ENCODE assay signal across 33 cellular contexts in the genomic region with DNA sequence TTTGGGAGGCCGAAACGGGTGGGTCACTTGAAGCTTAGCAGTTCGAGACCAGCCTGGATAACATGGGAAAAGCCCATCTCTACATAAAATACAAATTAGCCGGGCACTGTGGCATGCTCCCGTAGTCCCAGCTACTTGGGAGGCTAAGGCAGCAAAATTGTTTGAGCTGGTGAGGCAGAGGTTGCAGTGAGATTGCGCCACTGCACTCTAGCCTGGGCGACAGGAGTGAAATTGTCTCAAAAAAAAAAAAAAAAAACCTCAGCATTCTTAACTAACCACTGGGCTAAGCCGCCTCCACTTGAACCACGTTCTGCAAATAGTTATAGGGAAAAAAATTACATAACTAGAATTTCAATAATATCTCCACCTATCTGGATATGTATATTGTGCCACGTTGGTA. TPM values are rescaled to one million over a fixed set of nuclear protein-coding genes. Genes with fewer than 3 reads are reported as not detected.
"Had no signal": no experiment of that assay in that cellular context is flagged by ENCODE, and none has a peak within 500 bp of the region (broad histone marks: within the 10 kb centered on the region; RNA-seq: fewer than 3 reads in every experiment).

No MANE protein-coding gene starts in this region.

- H3K4me3 ChIP-seq: coronary artery, gastroesophageal sphincter, transverse colon, uterus had no signal

- H3K36me3 ChIP-seq: brain microvascular endothelial cell, gastroesophageal sphincter, neutrophil, transverse colon, uterus had no signal

- H3K4me1 ChIP-seq: uterus had no signal

- H3K4me1 Mint-ChIP-seq: activated T-helper 17 cell treated with anti-CD3 and anti-CD28 coated beads, Interleukin-2, amount 50 U/mL, for 72 hours had no signal

- H3K4me3 Mint-ChIP-seq: activated CD4-positive, alpha-beta memory T cell treated with anti-CD3 and anti-CD28 coated beads, Interleukin-2, amount 10 ng/mL, durations not matched to agents 7 days and 5 days; activated CD4-positive, alpha-beta T cell treated with anti-CD3 and anti-CD28 coated beads, Interleukin-2, amount 10 ng/mL, durations not matched to agents 7 days and 5 days; activated T-cell treated with anti-CD3 and anti-CD28 coated beads, Interleukin-2, amount 50 U/mL, for 4 hours; activated T-helper 17 cell treated with anti-CD3 and anti-CD28 coated beads, Interleukin-2, amount 50 U/mL, for 72 hours; nephron; T-helper 17 cell had no signal

- H3K9me3 ChIP-seq: gastroesophageal sphincter, neutrophil, transverse colon, uterus had no signal

- H3K27ac ChIP-seq: brain microvascular endothelial cell, coronary artery, gastroesophageal sphincter, neutrophil, transverse colon, uterus had no signal

- H3K27ac Mint-ChIP-seq: activated CD4-positive, alpha-beta memory T cell treated with anti-CD3 and anti-CD28 coated beads, Interleukin-2, amount 10 ng/mL, durations not matched to agents 7 days and 5 days; activated CD4-positive, alpha-beta T cell treated with anti-CD3 and anti-CD28 coated beads, Interleukin-2, amount 10 ng/mL, durations not matched to agents 7 days and 5 days; activated T-helper 17 cell treated with anti-CD3 and anti-CD28 coated beads, Interleukin-2, amount 50 U/mL, for 72 hours; nephron; T-helper 17 cell had no signal

- ATAC-seq: activated T-cell treated with anti-CD3 and anti-CD28 coated beads, Interleukin-2, amount 50 U/mL, for 4 hours; activated T-helper 17 cell treated with anti-CD3 and anti-CD28 coated beads, Interleukin-2, amount 50 U/mL, for 72 hours; gastroesophageal sphincter; left ventricle myocardium superior; T-helper 17 cell had no signal

- DNase-seq: activated CD4-positive, alpha-beta memory T cell treated with anti-CD3 and anti-CD28 coated beads, Interleukin-2, amount 10 ng/mL, durations not matched to agents 7 days and 5 days; activated CD4-positive, alpha-beta T cell treated with anti-CD3 and anti-CD28 coated beads for 1 hour; activated CD4-positive, alpha-beta T cell treated with anti-CD3 and anti-CD28 coated beads, Interleukin-2, amount 10 ng/mL, durations not matched to agents 7 days and 5 days; activated CD8-positive, alpha-beta memory T cell treated with anti-CD3 and anti-CD28 coated beads, Interleukin-2, amount 50 U/mL, for 48 hours; activated gamma-delta T cell treated with Interleukin-2 at 50 U/mL for 16 hours; activated naive CD4-positive, alpha-beta T cell treated with anti-CD3 and anti-CD28 coated beads, Interleukin-2, amount 50 U/mL, for 16 hours; activated T-cell treated with anti-CD3 and anti-CD28 coated beads, Interleukin-2, amount 50 U/mL, for 4 hours; amniotic stem cell; brain microvascular endothelial cell; hippocampal formation; islet precursor cell; left ventricle myocardium superior; stimulated activated CD4-positive, alpha-beta T cell treated with anti-CD3 and anti-CD28 coated beads, Interleukin-2, amount 100 ng/mL, for 48 hours; stimulated activated naive CD4-positive, alpha-beta T cell treated with Interleukin-2 at 50 U/mL for 16 hours; T-helper 17 cell; T1000; transverse colon; uterus had no signal

- H3K9me3 Mint-ChIP-seq: activated CD4-positive, alpha-beta memory T cell treated with anti-CD3 and anti-CD28 coated beads, Interleukin-2, amount 10 ng/mL, durations not matched to agents 7 days and 5 days; activated CD4-positive, alpha-beta T cell treated with anti-CD3 and anti-CD28 coated beads, Interleukin-2, amount 10 ng/mL, durations not matched to agents 7 days and 5 days; activated T-cell treated with anti-CD3 and anti-CD28 coated beads, Interleukin-2, amount 50 U/mL, for 4 hours; activated T-helper 17 cell treated with anti-CD3 and anti-CD28 coated beads, Interleukin-2, amount 50 U/mL, for 72 hours; nephron had no signal

RNA-seq across cellular contexts. Expression of a gene that starts 2.3 kb away (rescaled TPM):
- total RNA-seq: activated CD4-positive, alpha-beta memory T cell treated with anti-CD3 and anti-CD28 coated beads, Interleukin-2, amount 10 ng/mL, durations not matched to agents 7 days and 5 days; activated CD4-positive, alpha-beta T cell treated with anti-CD3 and anti-CD28 coated beads, Interleukin-2, amount 10 ng/mL, durations not matched to agents 7 days and 5 days; activated T-cell treated with anti-CD3 and anti-CD28 coated beads, Interleukin-2, amount 50 U/mL, for 4 hours; activated T-helper 17 cell treated with anti-CD3 and anti-CD28 coated beads, Interleukin-2, amount 50 U/mL, for 72 hours; cardiac septum; endothelial cell of umbilical vein; fibroblast of lung; fibroblast of villous mesenchyme; gastroesophageal sphincter; left ventricle myocardium superior; lung microvascular endothelial cell; mucosa of gallbladder; osteocyte; posterior vena cava; skeletal muscle tissue; T-helper 17 cell; transverse colon had no signal
- polyA plus RNA-seq: endothelial cell of umbilical vein, esophagus, fibroblast of lung had no signal
